ENCODE assay signal across 23 cellular contexts in the genomic region with DNA sequence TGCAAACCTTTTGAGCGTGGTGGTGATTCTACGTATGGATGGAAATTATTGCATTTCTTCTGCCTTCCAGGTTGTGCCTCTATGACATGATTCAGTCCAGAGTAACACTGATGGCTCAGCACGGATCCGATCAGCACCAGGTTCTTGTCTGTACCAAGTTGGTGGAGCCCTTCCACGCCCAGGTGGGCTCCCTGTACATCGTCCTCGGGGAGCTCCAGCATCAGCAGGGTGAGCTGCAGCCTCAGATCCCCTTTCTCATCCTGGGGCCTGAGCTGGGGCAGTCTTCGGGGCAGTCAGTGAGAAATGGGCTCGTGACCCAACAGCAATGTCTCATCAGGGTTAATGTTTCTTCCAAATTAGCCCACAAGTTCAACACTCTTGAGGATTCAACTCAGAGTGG. TPM values are rescaled to one million over a fixed set of nuclear protein-coding genes. Genes with fewer than 3 reads are reported as not detected.
"Had no signal": no experiment of that assay in that cellular context is flagged by ENCODE, and none has a peak within 500 bp of the region (broad histone marks: within the 10 kb centered on the region; RNA-seq: fewer than 3 reads in every experiment).

No MANE protein-coding gene starts in this region.

- H3K27ac ChIP-seq: PC-9 had no signal

- H3K9me3 ChIP-seq: MG63 had no signal

- H3K27ac Mint-ChIP-seq: activated CD4-positive, alpha-beta memory T cell treated with anti-CD3 and anti-CD28 coated beads for 36 hours; activated CD4-positive, alpha-beta T cell treated with anti-CD3 and anti-CD28 coated beads, Interleukin-2, amount 10 ng/mL, durations not matched to agents 7 days and 5 days; activated naive CD4-positive, alpha-beta T cell treated with anti-CD3 and anti-CD28 coated beads for 36 hours; activated naive CD8-positive, alpha-beta T cell; activated T-helper 17 cell treated with anti-CD3 and anti-CD28 coated beads, Interleukin-2, amount 50 U/mL, for 72 hours; brain; T-helper 17 cell had no signal

- ATAC-seq: activated T-cell treated with anti-CD3 and anti-CD28 coated beads, Interleukin-2, amount 50 U/mL, for 4 hours; activated T-helper 17 cell treated with anti-CD3 and anti-CD28 coated beads, Interleukin-2, amount 50 U/mL, for 72 hours had no signal

- H3K9me3 Mint-ChIP-seq: activated B cell treated with CpG ODN at 0.5 μM for 24 hours; activated CD4-positive, alpha-beta memory T cell treated with anti-CD3 and anti-CD28 coated beads for 36 hours; activated CD4-positive, alpha-beta T cell treated with anti-CD3 and anti-CD28 coated beads, Interleukin-2, amount 10 ng/mL, durations not matched to agents 7 days and 5 days; activated naive CD4-positive, alpha-beta T cell treated with anti-CD3 and anti-CD28 coated beads for 36 hours; activated T-cell treated with anti-CD3 and anti-CD28 coated beads, Interleukin-2, amount 50 U/mL, for 4 hours; activated T-helper 17 cell treated with anti-CD3 and anti-CD28 coated beads, Interleukin-2, amount 50 U/mL, for 72 hours; brain had no signal

- FAIRE-seq: astrocyte had no signal

- H3K27me3 Mint-ChIP-seq: activated B cell treated with CpG ODN at 0.5 μM for 24 hours; activated CD4-positive, alpha-beta memory T cell treated with anti-CD3 and anti-CD28 coated beads for 36 hours; activated CD4-positive, alpha-beta T cell treated with anti-CD3 and anti-CD28 coated beads, Interleukin-2, amount 10 ng/mL, durations not matched to agents 7 days and 5 days; activated naive CD8-positive, alpha-beta T cell; activated T-helper 17 cell treated with anti-CD3 and anti-CD28 coated beads, Interleukin-2, amount 50 U/mL, for 72 hours; brain; T-helper 17 cell had no signal

- DNase-seq: activated B cell treated with CpG ODN at 0.5 μM for 24 hours; activated CD4-positive, alpha-beta memory T cell treated with anti-CD3 and anti-CD28 coated beads for 36 hours; activated CD4-positive, alpha-beta T cell treated with anti-CD3 and anti-CD28 coated beads, Interleukin-2, amount 10 ng/mL, durations not matched to agents 7 days and 5 days; activated CD8-positive, alpha-beta memory T cell treated with anti-CD3 and anti-CD28 coated beads for 24 hours; activated gamma-delta T cell; activated naive CD4-positive, alpha-beta T cell treated with anti-CD3 and anti-CD28 coated beads for 36 hours; activated T-cell treated with anti-CD3 and anti-CD28 coated beads, Interleukin-2, amount 50 U/mL, for 4 hours; amygdala; MG63; NCI-H1092 treated with DMSO at 0.1 percent for 48 hours; NCI-H1417 treated with DMSO at 0.1 percent for 48 hours; NCI-H1694; NCI-H2029; NCI-H2107; NCI-H510A treated with DMSO at 0.1 percent for 48 hours; PC-9; SIG-M5; T-helper 17 cell; T-helper 9 cell had no signal

- H3K4me3 Mint-ChIP-seq: activated B cell treated with CpG ODN at 0.5 μM for 24 hours; activated CD4-positive, alpha-beta memory T cell treated with anti-CD3 and anti-CD28 coated beads for 36 hours; activated CD4-positive, alpha-beta T cell treated with anti-CD3 and anti-CD28 coated beads, Interleukin-2, amount 10 ng/mL, durations not matched to agents 7 days and 5 days; activated naive CD4-positive, alpha-beta T cell treated with anti-CD3 and anti-CD28 coated beads for 36 hours; activated naive CD8-positive, alpha-beta T cell; activated T-cell treated with anti-CD3 and anti-CD28 coated beads, Interleukin-2, amount 50 U/mL, for 4 hours; activated T-helper 17 cell treated with anti-CD3 and anti-CD28 coated beads, Interleukin-2, amount 50 U/mL, for 72 hours; brain; T-helper 17 cell had no signal

- H3K4me3 ChIP-seq: MG63, PC-9 had no signal

- H3K27me3 ChIP-seq: MG63 had no signal

- H3K4me1 Mint-ChIP-seq: activated T-helper 17 cell treated with anti-CD3 and anti-CD28 coated beads, Interleukin-2, amount 50 U/mL, for 72 hours; brain had no signal

RNA-seq across cellular contexts. Expression of gene EVPL, which starts 35.7 kb away (rescaled TPM):
- total RNA-seq: activated B cell treated with CpG ODN at 0.5 μM for 24 hours, astrocyte had no signal
